In genomic region chr16:19236561-19236960, GRCh38 we compare ENCODE assay signal across 23 cellular contexts. TPM values are rescaled to one million over a fixed set of nuclear protein-coding genes. Genes with fewer than 3 reads are reported as not detected.
A peak's percentile ranks its signal among the peaks of the same experiment; 100 is the strongest.
DNase-seq lines count a peak whose midpoint lies in the region; ATAC-seq, FAIRE-seq and TF ChIP-seq lines count a peak whose summit lies in the region.
"Had no signal": no experiment of that assay in that cellular context is flagged by ENCODE, and none has a peak within 500 bp of the region (broad histone marks: within the 10 kb centered on the region; RNA-seq: fewer than 3 reads in every experiment).

No MANE protein-coding gene starts in this region.

- H3K9me3 ChIP-seq in Panc1 (ENCODE audit: control insufficient read depth, insufficient read depth, low read depth, low read length) (peaks cover 18% of the 10 kb centered on the region; the same call in 1 of the 2 replicates), stomach (peaks cover 6 to 27% (median 14%) of the 10 kb centered on the region in 4 donors), kidney (ENCODE audit: control insufficient read depth in 1 of 2, low read length in 2 of 2) (peaks cover 0 to 10% of the 10 kb centered on the region in 2 donors)

- no peak for TF ChIP-seq POLR2A in stomach (IDR thresholded peaks at IDR 0.05)

- no peak for FAIRE-seq in kidney (lab: Jason Lieb, UNC)
- FAIRE-seq: G401.6, GM12891, H1 had no signal

- in situ Hi-C loops in Panc1 (cut with HindIII; ENCODE audit: low pct_unique_long_range_greater_than_20kb, low sequenced_read_pairs): no loop called here

- POLR2A ChIA-PET in Panc1 (lab: Charles Lee): no interaction called here

- ATAC-seq in Panc1: peak; percentile 89
- no peak for ATAC-seq in left lobe of liver
- no peak for ATAC-seq in GM21825 (IDR thresholded peaks at IDR 0.05; ENCODE audit: unreplicated experiment)

- H3K4me1 ChIP-seq in Panc1 (ENCODE audit: control insufficient read depth, insufficient read depth, low read length): no peaks in the 10 kb centered on the region
- peaks cover 0 to 9% (median 0%) of the 10 kb centered on the region in 4 donors for H3K4me1 ChIP-seq in stomach
- no peaks in the 10 kb centered on the region for H3K4me1 ChIP-seq in kidney (ENCODE audit: control insufficient read depth in 1 of 2, insufficient read depth in 1 of 2, low read depth in 1 of 2, low read length in 2 of 2)
- H3K4me1 ChIP-seq: BLaER1, SJCRH30 had no signal

- BruUV-seq in Panc1 (replicated peaks; lab: Mats Ljungman, UMichigan): no TSS peak

- H3K27me3 ChIP-seq in Panc1 (ENCODE audit: control insufficient read depth, insufficient read depth, low read length) (no peaks in the 10 kb centered on the region), stomach (no peaks in the 10 kb centered on the region)
- H3K27me3 ChIP-seq: BLaER1, SJCRH30 had no signal

- intact Hi-C loops in Panc1 (cut with micrococcal nuclease; ENCODE audit: unreplicated experiment): no loop called here
- intact Hi-C loops in stomach (cut with DNase I; ENCODE audit: low total_unique reads): no loop called here
- intact Hi-C loops in kidney (cut with DNase I): no loop called here

- CTCF ChIA-PET in Panc1 (lab: Charles Lee): no interaction called here

- 59 to 79% (median 76%) methylated on average over 3 of the region's 3 CpGs for WGBS in stomach, 5 donors

- peak; percentile 14 for DNase-seq in ELR (ENCODE audit: low read depth)
- DNase-seq in Panc1 (ENCODE audit: low read depth, low spot score): peak; percentile 57
- peak; percentile 84 for DNase-seq in kidney tubule cell (ENCODE audit: low spot score)
- peak; percentile 30 for DNase-seq in stomach
- DNase-seq in left lobe of liver (ENCODE audit: low spot score): no peak
- no peak for DNase-seq in kidney
- DNase-seq in activated naive CD4-positive, alpha-beta T cell treated with anti-CD3 and anti-CD28 coated beads, Interleukin-2, amount 50 U/mL, for 16 hours: no peak
- DNase-seq: DMS153, HFFc6, MV-4-11, NCI-H146, NCI-H2107, NCI-H345, SJCRH30, SW 1271 had no signal

- TF ChIP-seq CTCF in Panc1 (IDR thresholded peaks at IDR 0.05) (no peak), stomach (IDR thresholded peaks at IDR 0.05) (no peak), kidney (IDR thresholded peaks at IDR 0.05; ENCODE audit: borderline replicate concordance, extremely low read depth, insufficient read depth) (no peak)

- TF ChIP-seq EP300 in stomach (IDR thresholded peaks at IDR 0.05): no peak

- no peak overlapping the region for H3K4me3 ChIP-seq in Panc1 (ENCODE audit: low read depth in 2 of 2, low read length in 2 of 2)
- H3K4me3 ChIP-seq in stomach: no peak overlapping the region
- H3K4me3 ChIP-seq in kidney (ENCODE audit: low read length in 2 of 2): no peak overlapping the region
- H3K4me3 ChIP-seq: BLaER1, SJCRH30 had no signal

- H3K27ac ChIP-seq in Panc1 (ENCODE audit: low read length): no peak overlapping the region
- H3K27ac ChIP-seq in stomach: no peak overlapping the region
- no peak overlapping the region for H3K27ac ChIP-seq in kidney (ENCODE audit: low read depth in 2 of 2, low read length in 2 of 2)
- H3K27ac ChIP-seq: BLaER1, RWPE1, SJCRH30 had no signal

- no peaks in the 10 kb centered on the region for H3K36me3 ChIP-seq in Panc1 (ENCODE audit: control insufficient read depth, insufficient read depth, low read length)
- peaks cover 0 to 25% (median 4%) of the 10 kb centered on the region in 4 donors for H3K36me3 ChIP-seq in stomach
- H3K36me3 ChIP-seq in kidney (ENCODE audit: control insufficient read depth in 1 of 2, insufficient read depth in 2 of 2, low read length in 2 of 2): no peaks in the 10 kb centered on the region
- H3K36me3 ChIP-seq: BLaER1, SJCRH30 had no signal

- H3K9ac ChIP-seq in kidney (ENCODE audit: low read length in 2 of 2): no peak overlapping the region
- H3K9ac ChIP-seq: BLaER1 had no signal

RNA-seq across cellular contexts. Expression of gene CLEC19A, which starts 49.0 kb away (rescaled TPM):
- not detected for total RNA-seq in Panc1 (2021; ENCODE audit: unreplicated experiment)
- polyA plus RNA-seq in Panc1 (2012; ENCODE audit: insufficient read length): not detected
- total RNA-seq in stomach: under 1 TPM in 1 of 5 donors, not detected in 4; 0.37 TPM
- not detected for polyA plus RNA-seq in stomach
- not detected for total RNA-seq in left lobe of liver
- total RNA-seq in kidney: not detected
- not detected for polyA plus RNA-seq in kidney (ENCODE audit: insufficient read depth, low read depth, low replicate concordance)
- total RNA-seq: HFFc6, LHCN-M2, SJCRH30 had no signal
- polyA plus RNA-seq: IgD-negative memory B cell had no signal

Comparison
In these comparisons a context has a peak if more than half of its experiments do, and no peak if none do; other contexts are left out.
1. DNase-seq: peak in ELR (single experiment), Panc1 (single experiment), kidney tubule cell (single experiment) and stomach (single experiment); none in left lobe of liver (single experiment), kidney (single experiment) and activated naive CD4-positive, alpha-beta T cell treated with anti-CD3 and anti-CD28 coated beads, Interleukin-2, amount 50 U/mL, for 16 hours (single experiment).